25 cellular contexts compared by ENCODE assay signal in the genomic region with DNA sequence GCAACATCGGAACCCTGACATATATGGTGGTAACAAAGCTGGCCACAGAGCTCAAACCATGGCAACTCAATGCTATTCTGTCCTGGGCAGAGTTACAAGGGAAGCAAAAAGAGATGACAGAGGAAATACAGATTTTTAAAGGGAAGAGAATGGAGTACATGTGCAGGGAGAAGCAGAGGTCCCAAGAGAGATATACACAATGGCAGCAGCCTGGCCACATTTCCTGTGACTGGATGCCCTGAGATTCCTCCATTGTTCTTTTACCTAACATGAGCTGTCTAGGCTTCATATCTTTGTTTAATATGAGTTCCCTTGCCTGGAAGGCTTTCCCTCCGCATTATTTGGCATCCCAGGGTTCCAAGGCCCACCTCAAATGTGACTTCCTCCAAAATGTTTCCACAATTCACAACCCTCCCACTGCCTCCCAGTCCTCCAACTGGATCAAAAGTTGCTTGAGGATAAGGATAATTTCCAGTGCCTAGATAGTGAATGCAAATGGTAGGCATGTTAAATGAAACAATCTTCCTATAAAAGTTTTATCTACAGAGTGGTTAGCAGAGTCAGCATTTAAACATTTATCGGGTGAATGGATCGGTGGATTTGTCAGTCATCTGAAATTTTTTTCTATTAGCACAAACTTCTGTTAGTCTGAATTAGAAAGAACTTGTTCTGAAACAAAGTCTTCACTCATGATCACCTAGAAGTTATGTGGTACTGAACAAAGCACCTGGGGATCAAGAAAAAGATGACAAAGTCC.
A peak's percentile ranks its signal among the peaks of the same experiment; 100 is the strongest.
DNase-seq lines count a peak whose midpoint lies in the region; ATAC-seq and TF ChIP-seq lines count a peak whose summit lies in the region.
"Had no signal": no experiment of that assay in that cellular context is flagged by ENCODE, and none has a peak within 500 bp of the region (broad histone marks: within the 10 kb centered on the region; RNA-seq: fewer than 3 reads in every experiment).

No MANE protein-coding gene starts in this region.

- WGBS in H9 (ENCODE audit: extremely low coverage, insufficient read length, low lambda C conversion rate), result no CpG with 5 or more reads among the region's 4 CpGs
- WGBS in body of pancreas, 2 donors, result 94 to 96% methylated on average over 4 of the region's 4 CpGs

- H2AFZ ChIP-seq in H9 (ENCODE audit: low read length) (no peak overlapping the region), osteoblast (ENCODE audit: low read length) (no peak overlapping the region)

- no peaks in the 10 kb centered on the region for H3K79me1 ChIP-seq in H9 (ENCODE audit: insufficient read depth, low read depth, low read length, poor library complexity, severe bottlenecking)

- no peak overlapping the region for H3K14ac ChIP-seq in H9 (ENCODE audit: insufficient read depth, low read length)

- no peaks in the 10 kb centered on the region for H4K20me1 ChIP-seq in H9 (ENCODE audit: control insufficient read depth, insufficient read depth, insufficient read length)
- H4K20me1 ChIP-seq in osteoblast (ENCODE audit: insufficient read depth, low read length), result no peaks in the 10 kb centered on the region

- POLR2A ChIA-PET in A673 (lab: Charles Lee; ENCODE audit: low non-redundant PET), result no interaction called here

- H3K36me3 Mint-ChIP-seq in H9 (ENCODE audit: insufficient read depth in 1 of 3, low read depth in 3 of 3) (peaks cover 18 to 40% (median 30%) of the 10 kb centered on the region in 3 experiments; a peak in 6 of 7 replicates), mesothelial cell of epicardium (peaks cover 31% of the 10 kb centered on the region)

- no peak overlapping the region for H3K4ac ChIP-seq in H9 (ENCODE audit: low read depth, low read length)

- peak; percentile 38 for DNase-seq in A673 (ENCODE audit: low spot score)
- no peak for DNase-seq in H9
- peak; percentile 75 for DNase-seq in dermis blood vessel endothelial cell
- DNase-seq in mesothelial cell of epicardium (ENCODE audit: low spot score in 2 of 2, unreplicated experiment in 2 of 2), result no peak
- no peak for DNase-seq in osteoblast (ENCODE audit: insufficient read length, low spot score, missing footprints)
- DNase-seq in body of pancreas, result no peak
- DNase-seq: activated CD8-positive, alpha-beta memory T cell treated with anti-CD3 and anti-CD28 coated beads, Interleukin-2, amount 50 U/mL, for 4 hours; aorta; Calu3; cerebellar nuclear complex; effector memory CD8-positive, alpha-beta T cell; Karpas-422; NCI-H187 treated with DMSO at 0.1 percent for 48 hours; NCI-H345; RPMI8226; small intestine; stimulated activated CD4-positive, alpha-beta T cell treated with anti-CD3 and anti-CD28 coated beads, Interleukin-2, amount 100 ng/mL, for 24 hours had no signal

- H3K56ac ChIP-seq in H9 (ENCODE audit: insufficient read length, low read depth, low read length), result no peak overlapping the region

- H3K79me2 ChIP-seq in H9 (ENCODE audit: insufficient read depth, low read length), result no peaks in the 10 kb centered on the region
- H3K79me2 ChIP-seq in osteoblast (ENCODE audit: insufficient read depth, low read length), result peaks cover 47% of the 10 kb centered on the region

- no peak overlapping the region for H2BK20ac ChIP-seq in H9 (ENCODE audit: low read depth, low read length, poor library complexity, severe bottlenecking)

- H3K23me2 ChIP-seq in H9 (ENCODE audit: insufficient read length, low read depth, low read length, poor library complexity, severe bottlenecking), result no peaks in the 10 kb centered on the region

- no peak overlapping the region for H2BK12ac ChIP-seq in H9 (ENCODE audit: insufficient read length, low read depth, low read length)

- H3T11ph ChIP-seq in H9 (ENCODE audit: low read length), result no peak overlapping the region

- H3K23ac ChIP-seq in H9 (ENCODE audit: insufficient read length, low read depth, low read length), result no peak overlapping the region

- H4K5ac ChIP-seq in H9 (ENCODE audit: insufficient read length, low read depth, low read length), result no peak overlapping the region

- H3K9ac ChIP-seq in H9 (ENCODE audit: extremely low read depth, insufficient read length, low read length), result no peak overlapping the region

- H2BK15ac ChIP-seq in H9 (ENCODE audit: low read depth, low read length), result no peak overlapping the region

- H3K9me3 Mint-ChIP-seq in H9, result no peaks in the 10 kb centered on the region
- peaks cover 7% of the 10 kb centered on the region for H3K9me3 Mint-ChIP-seq in mesothelial cell of epicardium
- H3K9me3 Mint-ChIP-seq: activated T-helper 2 cell treated with anti-CD3 and anti-CD28 coated beads, Interferon-gamma antibody, Interleukin-2, Interleukin-4, amounts not matched to agents 10 μg/mL and 5 μg/mL and 100 μg/mL, durations not matched to agents 14 hours and 24 hours and 36 hours; effector memory CD8-positive, alpha-beta T cell; T-helper 2 cell treated with Interferon-gamma antibody and Interleukin-4, amounts not matched to agents 5 μg/mL and 100 μg/mL, for 36 hours had no signal

- TF ChIP-seq CTCF in A673 (conservative IDR thresholded peaks at IDR 0.05; ENCODE audit: low read depth, low read length), result no peak
- no peak for TF ChIP-seq CTCF in H9 (conservative IDR thresholded peaks at IDR 0.05)
- TF ChIP-seq CTCF in mesothelial cell of epicardium (IDR thresholded peaks at IDR 0.05; ENCODE audit: unreplicated experiment), result no peak
- TF ChIP-seq CTCF in osteoblast (IDR thresholded peaks at IDR 0.05; ENCODE audit: extremely low read depth, low read depth, low read length), result no peak
- no peak for TF ChIP-seq CTCF in body of pancreas (IDR thresholded peaks at IDR 0.05)

- H4K8ac ChIP-seq in H9 (replicated peaks; ENCODE audit: insufficient read length, low read depth, low read length), result no peak overlapping the region

- H2BK120ac ChIP-seq in H9 (ENCODE audit: low read depth, low read length, poor library complexity, severe bottlenecking), result no peak overlapping the region

- no peak overlapping the region for H4K91ac ChIP-seq in H9 (ENCODE audit: insufficient read length, low read depth, low read length)

- H3K27ac ChIP-seq in A673 (ENCODE audit: low read depth, low read length, poor library complexity, severe bottlenecking) (no peak overlapping the region), H9 (ENCODE audit: insufficient read length, low read depth, low read length) (no peak overlapping the region), osteoblast (ENCODE audit: low read depth, low read length) (no peak overlapping the region), body of pancreas (no peak overlapping the region)
- H3K27ac ChIP-seq: C4-2B had no signal

- H3K9me3 ChIP-seq in A673 (ENCODE audit: low read depth, low read length, poor library complexity, severe bottlenecking) (no peaks in the 10 kb centered on the region), H9 (ENCODE audit: control insufficient read depth, low read depth, low read length) (no peaks in the 10 kb centered on the region), osteoblast (ENCODE audit: low read depth, low read length) (no peaks in the 10 kb centered on the region), body of pancreas (no peaks in the 10 kb centered on the region)

- H3K4me3 Mint-ChIP-seq in H9, result no peak overlapping the region
- no peak overlapping the region for H3K4me3 Mint-ChIP-seq in mesothelial cell of epicardium
- H3K4me3 Mint-ChIP-seq: activated naive CD8-positive, alpha-beta T cell; effector memory CD8-positive, alpha-beta T cell; T-helper 2 cell treated with Interferon-gamma antibody and Interleukin-4, amounts not matched to agents 5 μg/mL and 100 μg/mL, for 36 hours had no signal

- TF ChIP-seq POLR2A in body of pancreas (IDR thresholded peaks at IDR 0.05), result no peak

- H3K4me1 ChIP-seq in A673 (ENCODE audit: insufficient read depth, low read length, poor library complexity, severe bottlenecking), result peaks cover 21% of the 10 kb centered on the region
- H3K4me1 ChIP-seq in H9 (ENCODE audit: insufficient read depth, low read length), result peaks cover 3% of the 10 kb centered on the region
- H3K4me1 ChIP-seq in osteoblast (ENCODE audit: insufficient read depth, low read length), result peaks cover 6% of the 10 kb centered on the region
- H3K4me1 ChIP-seq in body of pancreas, result peaks cover 19% of the 10 kb centered on the region

- H2BK5ac ChIP-seq in H9 (ENCODE audit: insufficient read length, low read length), result no peak overlapping the region

- no peaks in the 10 kb centered on the region for H3K36me3 ChIP-seq in A673 (ENCODE audit: insufficient read depth, low read length, poor library complexity, severe bottlenecking)
- peaks cover 44% of the 10 kb centered on the region for H3K36me3 ChIP-seq in osteoblast (ENCODE audit: insufficient read depth, low read length)
- H3K36me3 ChIP-seq in body of pancreas (replicated peaks in 1 of 2; ENCODE audit: insufficient read depth in 1 of 2, low read depth in 2 of 2), result peaks cover 3 to 7% of the 10 kb centered on the region in 2 donors

- peak overlapping the region; percentile 33 to 52 (median 42); a peak in 4 of 7 replicates for H3K27ac Mint-ChIP-seq in H9
- peak overlapping the region; percentile 56 for H3K27ac Mint-ChIP-seq in mesothelial cell of epicardium
- H3K27ac Mint-ChIP-seq: activated naive CD8-positive, alpha-beta T cell; activated T-helper 2 cell treated with anti-CD3 and anti-CD28 coated beads, Interferon-gamma antibody, Interleukin-2, Interleukin-4, amounts not matched to agents 10 μg/mL and 5 μg/mL and 100 μg/mL, durations not matched to agents 14 hours and 24 hours and 36 hours; effector memory CD8-positive, alpha-beta T cell; T-helper 2 cell treated with Interferon-gamma antibody and Interleukin-4, amounts not matched to agents 5 μg/mL and 100 μg/mL, for 36 hours had no signal

- intact Hi-C loops in A673 (cut with micrococcal nuclease; ENCODE audit: unreplicated experiment) (no loop called here), body of pancreas (cut with DNase I) (no loop called here)

- CTCF ChIA-PET in A673 (lab: Charles Lee), result no interaction called here

- no peak overlapping the region for H3K18ac ChIP-seq in H9 (ENCODE audit: insufficient read length, low read depth, low read length)

- no peaks in the 10 kb centered on the region for H3K27me3 Mint-ChIP-seq in H9 (ENCODE audit: low read depth)
- H3K27me3 Mint-ChIP-seq in mesothelial cell of epicardium (ENCODE audit: low read depth), result no peaks in the 10 kb centered on the region
- H3K27me3 Mint-ChIP-seq: activated naive CD8-positive, alpha-beta T cell; effector memory CD8-positive, alpha-beta T cell had no signal

- BruUV-seq in A673 (replicated peaks; lab: Mats Ljungman, UMichigan), result no TSS peak

- H3K4me3 ChIP-seq in A673 (ENCODE audit: low read depth, low read length, poor library complexity, severe bottlenecking) (no peak overlapping the region), osteoblast (ENCODE audit: insufficient read depth, low read length) (no peak overlapping the region), body of pancreas (no peak overlapping the region)
- H3K4me3 ChIP-seq: lung had no signal

- H3K4me1 Mint-ChIP-seq in H9 (peaks cover 43 to 54% of the 10 kb centered on the region in 2 experiments), mesothelial cell of epicardium (peaks cover 31% of the 10 kb centered on the region)

- no peak for ATAC-seq in HG02840 (IDR thresholded peaks at IDR 0.05; ENCODE audit: low FRiP score, unreplicated experiment)
- no peak for ATAC-seq in HG03521 (IDR thresholded peaks at IDR 0.05; ENCODE audit: unreplicated experiment)
- ATAC-seq in body of pancreas, result no peak
- ATAC-seq: effector memory CD8-positive, alpha-beta T cell; SK-N-SH treated with all-trans-retinoic acid at 6 μM for 48 hours had no signal

- no peak overlapping the region for H2AK5ac ChIP-seq in H9 (ENCODE audit: insufficient read length, low read length)

- H3K4me2 ChIP-seq in H9 (ENCODE audit: insufficient read depth, insufficient read length, low read length) (no peak overlapping the region), osteoblast (ENCODE audit: insufficient read depth, low read length) (no peak overlapping the region)

- no peaks in the 10 kb centered on the region for H3K27me3 ChIP-seq in A673 (replicated peaks; ENCODE audit: insufficient read depth, low read depth, low read length, poor library complexity)
- H3K27me3 ChIP-seq in H9 (ENCODE audit: insufficient read depth, low read length), result no peaks in the 10 kb centered on the region
- H3K27me3 ChIP-seq in osteoblast (ENCODE audit: insufficient read depth, low read length), result no peaks in the 10 kb centered on the region
- no peaks in the 10 kb centered on the region for H3K27me3 ChIP-seq in body of pancreas

Comparison
In these comparisons a context has a peak if more than half of its experiments do, and no peak if none do; other contexts are left out.
1. DNase-seq: peak in A673 (single experiment) and dermis blood vessel endothelial cell (single experiment); none in H9 (single experiment), mesothelial cell of epicardium (0 of 2), osteoblast (single experiment) and body of pancreas (0 of 4).